9 cellular contexts compared by ENCODE assay signal in genomic region chr15:64701482-64701881, GRCh38.
DNase-seq lines count a peak whose midpoint lies in the region; ATAC-seq and TF ChIP-seq lines count a peak whose summit lies in the region.
"Had no signal": no experiment of that assay in that cellular context is flagged by ENCODE, and none has a peak within 500 bp of the region (broad histone marks: within the 10 kb centered on the region; RNA-seq: fewer than 3 reads in every experiment).

No MANE protein-coding gene starts in this region.

- H3K4me3 ChIP-seq in GM06990 (replicated peaks; ENCODE audit: low read depth, low read length) (peak overlapping the region; percentile 91), SK-N-MC (peak overlapping the region; percentile 82), fibroblast of mammary gland (ENCODE audit: control insufficient read depth, low read depth, low read length) (peak overlapping the region; percentile 84), rectal smooth muscle tissue (ENCODE audit: low read length) (peak overlapping the region; percentile 80)

- DNase-seq in GM06990 (ENCODE audit: extremely low read depth, insufficient read length) (no peak), SK-N-MC (ENCODE audit: low read depth, low spot score) (no peak), fibroblast of mammary gland (ENCODE audit: low read depth) (no peak), DMS53 treated with DMSO at 0.1 percent for 48 hours (lab: John Stamatoyannopoulos, UW; ENCODE audit: unreplicated experiment) (no peak)
- DNase-seq: NCI-H226 had no signal

- peaks cover 49% of the 10 kb centered on the region for H3K4me1 ChIP-seq in rectal smooth muscle tissue (ENCODE audit: control insufficient read depth, insufficient read depth, low read length)

- TF ChIP-seq CTCF in GM06990 (IDR thresholded peaks at IDR 0.05; ENCODE audit: insufficient read depth, low read length, poor library complexity, severe bottlenecking) (no peak), fibroblast of mammary gland (conservative IDR thresholded peaks at IDR 0.05; ENCODE audit: control insufficient read depth, insufficient read depth, low read depth, low read length) (no peak)

- no peak for ATAC-seq in GM18861 (IDR thresholded peaks at IDR 0.05; ENCODE audit: unreplicated experiment)
- ATAC-seq in GM18502 (IDR thresholded peaks at IDR 0.05; ENCODE audit: poor library complexity, unreplicated experiment), result no peak
- ATAC-seq in HG03520 (IDR thresholded peaks at IDR 0.05; ENCODE audit: unreplicated experiment), result no peak

- H3K36me3 ChIP-seq in GM06990 (ENCODE audit: control insufficient read depth, insufficient read depth, low read length) (no peaks in the 10 kb centered on the region), SK-N-MC (ENCODE audit: insufficient read depth, low read length) (no peaks in the 10 kb centered on the region), rectal smooth muscle tissue (ENCODE audit: control insufficient read depth, insufficient read depth, low read length) (no peaks in the 10 kb centered on the region)

- H3K27me3 ChIP-seq in GM06990 (replicated peaks; ENCODE audit: control insufficient read depth, insufficient read depth, low read length) (no peaks in the 10 kb centered on the region), rectal smooth muscle tissue (ENCODE audit: control insufficient read depth, insufficient read depth, low read length) (no peaks in the 10 kb centered on the region)

- peak overlapping the region; percentile 12 for H3K9ac ChIP-seq in SK-N-MC (ENCODE audit: insufficient read length)
- H3K9ac ChIP-seq in rectal smooth muscle tissue (ENCODE audit: low read length), result no peak overlapping the region

- H3K27ac ChIP-seq in SK-N-MC (no peak overlapping the region), rectal smooth muscle tissue (ENCODE audit: low read depth, low read length) (no peak overlapping the region)

- no peaks in the 10 kb centered on the region for H3K9me3 ChIP-seq in SK-N-MC (ENCODE audit: low read depth, low read length)
